In the genomic region with DNA sequence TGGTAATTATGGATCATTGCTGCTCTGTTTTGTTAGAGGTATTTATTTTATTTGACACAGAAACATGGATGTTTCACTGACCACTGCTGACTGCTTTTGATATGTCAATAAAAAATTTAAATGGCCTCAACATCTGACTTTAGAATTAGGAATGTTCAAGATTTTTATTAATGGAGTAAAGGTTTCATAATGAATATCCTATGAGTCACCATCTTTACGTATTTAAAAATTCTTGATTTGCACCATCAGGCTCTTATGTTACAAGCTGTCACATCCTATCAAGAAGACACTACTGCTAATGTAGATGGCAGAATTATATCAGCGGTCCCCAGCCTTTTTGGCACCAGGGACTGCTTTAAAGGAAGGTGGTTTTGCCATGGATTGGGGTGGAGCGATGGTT, we compare ENCODE assay signal across 25 cellular contexts.
DNase-seq lines count a peak whose midpoint lies in the region; ATAC-seq and TF ChIP-seq lines count a peak whose summit lies in the region.
"Had no signal": no experiment of that assay in that cellular context is flagged by ENCODE, and none has a peak within 500 bp of the region (broad histone marks: within the 10 kb centered on the region; RNA-seq: fewer than 3 reads in every experiment).

No MANE protein-coding gene starts in this region.

- no peak overlapping the region for H3K18ac ChIP-seq in IMR-90 (ENCODE audit: low read depth, low read length)

- no peak overlapping the region for H4K91ac ChIP-seq in IMR-90 (ENCODE audit: insufficient read depth, low read depth, low read length)

- H2BK5ac ChIP-seq in IMR-90 (ENCODE audit: low read depth, low read length, poor library complexity, severe bottlenecking): no peak overlapping the region

- CTCF ChIA-PET in IMR-90 (lab: Yijun Ruan, JAX) (no interaction called here), mammary epithelial cell (lab: Charles Lee; ENCODE audit: low non-redundant PET) (interaction anchor here (0.6 kb wide), 1 partner anchor 408 kb away, joined by 4 read pairs; no protein-coding TSS in a partner anchor)

- no peaks in the 10 kb centered on the region for H3K79me1 ChIP-seq in IMR-90 (ENCODE audit: low read depth in 1 of 2, low read length in 2 of 2)

- no peak overlapping the region for H3K56ac ChIP-seq in IMR-90 (ENCODE audit: extremely low read depth, insufficient read depth, low read length)

- H3K27ac ChIP-seq in IMR-90 (ENCODE audit: insufficient read depth, low read length) (no peak overlapping the region), mammary epithelial cell (ENCODE audit: insufficient read depth, low read depth, low read length) (no peak overlapping the region)
- H3K27ac ChIP-seq: BLaER1, KMS-11, PC-9 had no signal

- in situ Hi-C loops in IMR-90 (cut with MboI; ENCODE audit: low sequenced_read_pairs) (loop anchor here (25.0 kb wide), 1 partner anchor 576 kb away; a partner anchor contains a TSS), mammary epithelial cell (cut with MboI; ENCODE audit: low sequenced_read_pairs in 2 of 2) (loop anchor here in 1 of 2 donors (25.0 kb wide), 1 partner anchor 576 kb away; a partner anchor contains a TSS)

- TF ChIP-seq POLR2A in IMR-90 (IDR thresholded peaks at IDR 0.05; ENCODE audit: low read depth, low read length): no peak

- WGBS in IMR-90 (ENCODE audit: extremely low coverage in 2 of 2, insufficient read length in 1 of 2), 2 experiments: no CpG with 5 or more reads among the region's 3 CpGs
- 55% methylated on average over 3 of the region's 3 CpGs for WGBS in mammary epithelial cell (ENCODE audit: low coverage, missing lambda C conversion rate)

- intact Hi-C loops in IMR-90 (cut with micrococcal nuclease) (no loop called here), mammary epithelial cell (cut with micrococcal nuclease) (no loop called here)

- peaks cover 5% of the 10 kb centered on the region for H3K27me3 ChIP-seq in IMR-90 (ENCODE audit: control insufficient read depth, insufficient read depth, low read length)
- H3K27me3 ChIP-seq in mammary epithelial cell (ENCODE audit: insufficient read depth, low read length): no peaks in the 10 kb centered on the region
- H3K27me3 ChIP-seq: BLaER1 had no signal

- H3K4me2 ChIP-seq in IMR-90 (ENCODE audit: low read depth, low read length) (no peak overlapping the region), mammary epithelial cell (ENCODE audit: insufficient read depth, low read depth, low read length) (no peak overlapping the region)
- H3K4me2 ChIP-seq: BLaER1, KMS-11, PC-9 had no signal

- H3K4me3 ChIP-seq in IMR-90 (ENCODE audit: insufficient read depth, low read depth, low read length): no peak overlapping the region
- no peak overlapping the region for H3K4me3 ChIP-seq in mammary epithelial cell (replicated peaks in 1 of 3; ENCODE audit: insufficient read depth in 1 of 3, low read depth in 2 of 3, low read length in 3 of 3)
- no peak overlapping the region for H3K4me3 ChIP-seq in fibroblast of mammary gland (ENCODE audit: control insufficient read depth, low read depth, low read length)
- H3K4me3 ChIP-seq: BLaER1, PC-9 had no signal

- no peak for TF ChIP-seq RAD21 in IMR-90 (IDR thresholded peaks at IDR 0.05; ENCODE audit: low read length)

- no peaks in the 10 kb centered on the region for H3K9me1 ChIP-seq in IMR-90 (ENCODE audit: insufficient read depth, low read length)

- peak; percentile 42 for DNase-seq in EH (ENCODE audit: low read depth)
- peak; percentile 16 for DNase-seq in IMR-90
- DNase-seq in mammary epithelial cell: peak; percentile 35
- DNase-seq in fibroblast of mammary gland (ENCODE audit: low read depth): peak; percentile 51
- no peak for DNase-seq in amygdala (lab: John Stamatoyannopoulos, UW)
- no peak for DNase-seq in stimulated activated CD4-positive, alpha-beta T cell treated with anti-CD3 and anti-CD28 coated beads, Interleukin-4, amount 100 ng/mL, for 1 hour
- DNase-seq: CD4-positive, CD25-positive, alpha-beta regulatory T cell; DMS153; DND-41; H9; HFFc6; NCI-H1048; NCI-H1417; NCI-H1694; NCI-H2029 treated with DMSO at 0.1 percent for 48 hours; NCI-H446 treated with DMSO at 0.1 percent for 48 hours; NCI-H526; NCI-H82; NK-92 treated with Interleukin-12 subunit alpha and Interleukin-12 subunit beta, amount 100 ng/mL, for 24 hours; PC-9; SHP77 had no signal

- H2AFZ ChIP-seq in IMR-90 (replicated peaks; ENCODE audit: low read length, poor library complexity) (no peak overlapping the region), mammary epithelial cell (ENCODE audit: low read depth, low read length) (no peak overlapping the region)
- H2AFZ ChIP-seq: PC-9 had no signal

- BruUV-seq in IMR-90 (replicated peaks; lab: Mats Ljungman, UMichigan) (no TSS peak), mammary epithelial cell (replicated peaks; lab: Mats Ljungman, UMichigan) (no TSS peak)

- no peak overlapping the region for H2BK20ac ChIP-seq in IMR-90 (ENCODE audit: low read depth, low read length)

- H3K23ac ChIP-seq in IMR-90 (ENCODE audit: low read depth, low read length): no peak overlapping the region

- no peak for ATAC-seq in IMR-90 (ENCODE audit: low read depth)
- ATAC-seq in GM21576 (IDR thresholded peaks at IDR 0.05; ENCODE audit: unreplicated experiment): no peak
- no peak for ATAC-seq in GM21529 (IDR thresholded peaks at IDR 0.05; ENCODE audit: unreplicated experiment)

- no peak overlapping the region for H2BK120ac ChIP-seq in IMR-90 (ENCODE audit: low read depth, low read length)

- no peaks in the 10 kb centered on the region for H3K36me3 ChIP-seq in IMR-90 (ENCODE audit: control insufficient read depth, insufficient read depth, low read length)
- H3K36me3 ChIP-seq in mammary epithelial cell (ENCODE audit: insufficient read depth, low read length): no peaks in the 10 kb centered on the region
- H3K36me3 ChIP-seq: BLaER1 had no signal

- H3K79me2 ChIP-seq in mammary epithelial cell (ENCODE audit: insufficient read depth, low read length): no peaks in the 10 kb centered on the region

- no peak overlapping the region for H3K4ac ChIP-seq in IMR-90 (ENCODE audit: low read depth, low read length)

- POLR2A ChIA-PET in IMR-90 (lab: Charles Lee; ENCODE audit: unreplicated experiment): no interaction called here

- no peak overlapping the region for H3K9ac ChIP-seq in IMR-90 (ENCODE audit: low read depth, low read length)
- no peak overlapping the region for H3K9ac ChIP-seq in mammary epithelial cell (ENCODE audit: insufficient read depth, low read length)
- H3K9ac ChIP-seq: BLaER1, KMS-11 had no signal

- no peak overlapping the region for H4K8ac ChIP-seq in IMR-90 (ENCODE audit: low read depth in 2 of 2, low read length in 2 of 2)

- H3K14ac ChIP-seq in IMR-90 (replicated peaks; ENCODE audit: low read depth, low read length): no peak overlapping the region

- no peak overlapping the region for H2BK15ac ChIP-seq in IMR-90 (ENCODE audit: low read depth, low read length)

- H4K5ac ChIP-seq in IMR-90 (ENCODE audit: low read depth, low read length): no peak overlapping the region

- H3K4me1 ChIP-seq in IMR-90 (ENCODE audit: control insufficient read depth, insufficient read depth, low read length) (no peaks in the 10 kb centered on the region), mammary epithelial cell (ENCODE audit: insufficient read depth, low read length) (peaks cover 10% of the 10 kb centered on the region)

- H3K9me3 ChIP-seq in IMR-90 (ENCODE audit: control insufficient read depth, insufficient read depth, low read length): no peaks in the 10 kb centered on the region
- no peaks in the 10 kb centered on the region for H3K9me3 ChIP-seq in mammary epithelial cell (replicated peaks; ENCODE audit: insufficient read depth, low read length)
- H3K9me3 ChIP-seq: BLaER1 had no signal

- H2AK9ac ChIP-seq in IMR-90 (replicated peaks; ENCODE audit: low read depth, low read length, poor library complexity): no peak overlapping the region

- H4K20me1 ChIP-seq in IMR-90 (ENCODE audit: insufficient read depth, low read length): no peaks in the 10 kb centered on the region
- no peaks in the 10 kb centered on the region for H4K20me1 ChIP-seq in mammary epithelial cell (ENCODE audit: insufficient read depth, low read length)
- H4K20me1 ChIP-seq: BLaER1 had no signal

- dilution Hi-C loops in IMR-90 (cut with HindIII; ENCODE audit: low sequenced_read_pairs, unreplicated experiment) (no loop called here), mammary epithelial cell (cut with HindIII; ENCODE audit: low sequenced_read_pairs) (no loop called here)

- TF ChIP-seq CTCF in IMR-90 (conservative IDR thresholded peaks at IDR 0.05; ENCODE audit: low read depth, low read length) (no peak), mammary epithelial cell (conservative IDR thresholded peaks at IDR 0.05 in 1 of 2, IDR thresholded peaks at IDR 0.05 in 1 of 2; ENCODE audit: extremely low read depth in 1 of 2, insufficient read depth in 1 of 2, low read depth in 1 of 2, low read length in 2 of 2) (no peak), fibroblast of mammary gland (conservative IDR thresholded peaks at IDR 0.05; ENCODE audit: control insufficient read depth, insufficient read depth, low read depth, low read length) (no peak)

- no peak overlapping the region for H2AK5ac ChIP-seq in IMR-90 (ENCODE audit: low read depth, low read length)

TF ChIP-seq in IMR-90, 13 proteins besides CTCF, POLR2A, EP300 and RAD21 (continues in another document):
- TF ChIP-seq, protein P1, sequence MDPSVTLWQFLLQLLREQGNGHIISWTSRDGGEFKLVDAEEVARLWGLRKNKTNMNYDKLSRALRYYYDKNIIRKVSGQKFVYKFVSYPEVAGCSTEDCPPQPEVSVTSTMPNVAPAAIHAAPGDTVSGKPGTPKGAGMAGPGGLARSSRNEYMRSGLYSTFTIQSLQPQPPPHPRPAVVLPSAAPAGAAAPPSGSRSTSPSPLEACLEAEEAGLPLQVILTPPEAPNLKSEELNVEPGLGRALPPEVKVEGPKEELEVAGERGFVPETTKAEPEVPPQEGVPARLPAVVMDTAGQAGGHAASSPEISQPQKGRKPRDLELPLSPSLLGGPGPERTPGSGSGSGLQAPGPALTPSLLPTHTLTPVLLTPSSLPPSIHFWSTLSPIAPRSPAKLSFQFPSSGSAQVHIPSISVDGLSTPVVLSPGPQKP (IDR thresholded peaks at IDR 0.05; ENCODE audit: borderline replicate concordance, low read depth, low read length): no peak
- TF ChIP-seq CEBPB (IDR thresholded peaks at IDR 0.05; ENCODE audit: low read depth, low read length): no peak
- TF ChIP-seq MAZ (IDR thresholded peaks at IDR 0.05; ENCODE audit: borderline replicate concordance, low read depth, low read length): no peak
- TF ChIP-seq MXI1 (IDR thresholded peaks at IDR 0.05; ENCODE audit: borderline replicate concordance, low read depth, low read length): no peak
- no peak for TF ChIP-seq FOS (IDR thresholded peaks at IDR 0.05; ENCODE audit: low read depth, low read length)
- TF ChIP-seq, protein P2, sequence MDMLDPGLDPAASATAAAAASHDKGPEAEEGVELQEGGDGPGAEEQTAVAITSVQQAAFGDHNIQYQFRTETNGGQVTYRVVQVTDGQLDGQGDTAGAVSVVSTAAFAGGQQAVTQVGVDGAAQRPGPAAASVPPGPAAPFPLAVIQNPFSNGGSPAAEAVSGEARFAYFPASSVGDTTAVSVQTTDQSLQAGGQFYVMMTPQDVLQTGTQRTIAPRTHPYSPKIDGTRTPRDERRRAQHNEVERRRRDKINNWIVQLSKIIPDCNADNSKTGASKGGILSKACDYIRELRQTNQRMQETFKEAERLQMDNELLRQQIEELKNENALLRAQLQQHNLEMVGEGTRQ (IDR thresholded peaks at IDR 0.05; ENCODE audit: low read depth, low read length): no peak
- TF ChIP-seq NFE2L2 (IDR thresholded peaks at IDR 0.05; ENCODE audit: low read depth, low read length): no peak

Comparison
In these comparisons a context has a peak if more than half of its experiments do, and no peak if none do; other contexts are left out.
1. DNase-seq: peak in EH (single experiment), IMR-90 (single experiment), mammary epithelial cell (single experiment) and fibroblast of mammary gland (single experiment); none in amygdala (0 of 56) and stimulated activated CD4-positive, alpha-beta T cell treated with anti-CD3 and anti-CD28 coated beads, Interleukin-4, amount 100 ng/mL, for 1 hour (single experiment).